15 cellular contexts compared by ENCODE assay signal in genomic region chr10:77741746-77742145, GRCh38.
"Had no signal": no experiment of that assay in that cellular context is flagged by ENCODE, and none has a peak within 500 bp of the region (broad histone marks: within the 10 kb centered on the region; RNA-seq: fewer than 3 reads in every experiment).

No MANE protein-coding gene starts in this region.

- H3K4me3 ChIP-seq: hepatocyte, lower lobe of right lung, pancreas, testis had no signal

- H3K4me1 ChIP-seq: lower lobe of right lung, pancreas, testis had no signal

- H3K36me3 ChIP-seq: brain microvascular endothelial cell, lower lobe of right lung, pancreas had no signal

- H3K27me3 ChIP-seq: brain microvascular endothelial cell, hepatocyte, pancreas, testis had no signal

- H3K9me3 ChIP-seq: lower lobe of right lung, pancreas, testis had no signal

- ATAC-seq: activated T-helper 17 cell treated with anti-CD3 and anti-CD28 coated beads, Interleukin-2, amount 50 U/mL, for 72 hours; lower lobe of right lung; pancreas had no signal

- DNase-seq: activated CD4-positive, alpha-beta T cell treated with anti-CD3 and anti-CD28 coated beads, Interleukin-2, amount 10 ng/mL, durations not matched to agents 7 days and 5 days; activated CD4-positive, CD25-positive, alpha-beta regulatory T cell; activated CD8-positive, alpha-beta memory T cell treated with anti-CD3 and anti-CD28 coated beads for 24 hours; activated naive CD4-positive, alpha-beta T cell treated with anti-CD3 and anti-CD28 coated beads, Interleukin-2, amount 50 U/mL, for 16 hours; brain microvascular endothelial cell; endodermal cell; erythroblast; lower lobe of right lung; pancreas; stimulated activated CD4-positive, alpha-beta T cell treated with anti-CD3 and anti-CD28 coated beads, Interleukin-4, amount 100 ng/mL, for 1 hour; stimulated activated CD8-positive, alpha-beta memory T cell treated with anti-CD3 and anti-CD28 coated beads, Interleukin-4, amount 100 ng/mL, for 48 hours; T-helper 2 cell; testis had no signal
